ENCODE assay signal across 8 cellular contexts in genomic region chr3:121545564-121546455, GRCh38. TPM values are rescaled to one million over a fixed set of nuclear protein-coding genes. Genes with fewer than 3 reads are reported as not detected.
DNase-seq lines count a peak whose midpoint lies in the region; ATAC-seq and TF ChIP-seq lines count a peak whose summit lies in the region.

Gene POLQ, minus strand, starts transcription at chr3:121545988. Its CDS starts 111 bp downstream, at chr3:121545877.

- peaks cover 45% of the 10 kb centered on the region for H3K79me2 ChIP-seq in KMS-11 (ENCODE audit: insufficient read depth, low read depth)

- peak; percentile 76 for ATAC-seq in GM21737 (IDR thresholded peaks at IDR 0.05; ENCODE audit: unreplicated experiment)

- TF ChIP-seq CTCF in KMS-11 (conservative IDR thresholded peaks at IDR 0.05; ENCODE audit: low read depth, low read length) (no peak), Peyer's patch (IDR thresholded peaks at IDR 0.05) (peak in 1 of 6 experiments; percentile 4), esophagus squamous epithelium (IDR thresholded peaks at IDR 0.05) (peak in 1 of 6 experiments; percentile 26)

- no peaks in the 10 kb centered on the region for H4K20me1 ChIP-seq in KMS-11 (ENCODE audit: insufficient read depth)

- peaks cover 28% of the 10 kb centered on the region for H3K4me1 ChIP-seq in KMS-11 (ENCODE audit: low read depth, poor library complexity, severe bottlenecking)
- H3K4me1 ChIP-seq in Peyer's patch = peaks cover 0 to 9% (median 6%) of the 10 kb centered on the region in 4 donors
- peaks cover 0 to 36% (median 13%) of the 10 kb centered on the region in 3 donors for H3K4me1 ChIP-seq in esophagus squamous epithelium

- H3K4me3 ChIP-seq in KMS-11 (IDR thresholded peaks at IDR 0.05; ENCODE audit: insufficient read depth, low read depth, low read length) (peak within 1 kb of the TSS; percentile 72), Peyer's patch (peak within 1 kb of the TSS; percentile 51 to 84 (median 63)), esophagus squamous epithelium (peak within 1 kb of the TSS; percentile 44 to 79 (median 72))

- no peaks in the 10 kb centered on the region for H3K9me3 ChIP-seq in Peyer's patch
- H3K9me3 ChIP-seq in esophagus squamous epithelium = no peaks in the 10 kb centered on the region

- TF ChIP-seq POLR2A in Peyer's patch (IDR thresholded peaks at IDR 0.05) (peak in 1 of 2 donors; percentile 11), esophagus squamous epithelium (IDR thresholded peaks at IDR 0.05) (peak in 1 of 4 donors; percentile 6)

- WGBS in esophagus squamous epithelium, 2 donors = 2 to 5% methylated on average over 4 to 7 of the region's 42 CpGs

- H3K4me2 ChIP-seq in KMS-11 = peak within 1 kb of the TSS; percentile 87

- DNase-seq in DMS53 treated with DMSO at 0.1 percent for 48 hours (lab: John Stamatoyannopoulos, UW; ENCODE audit: unreplicated experiment) (peak; percentile 68), Peyer's patch (peak; percentile 88 to 96 (median 91)), esophagus squamous epithelium (lab: John Stamatoyannopoulos, UW) (peak; percentile 62), myocyte (ENCODE audit: low read depth) (peak; percentile 97)
- DNase-seq in activated T-cell treated with anti-CD3 and anti-CD28 coated beads, Interleukin-2, amount 50 U/mL, for 48 hours = peak; percentile 88 to 90
- DNase-seq in stimulated activated CD8-positive, alpha-beta memory T cell treated with anti-CD3 and anti-CD28 coated beads, Interleukin-7, amount 100 ng/mL, for 48 hours (ENCODE audit: extremely low read depth in 1 of 2, low read depth in 1 of 2) = peak; percentile 70 to 86

- H3K36me3 ChIP-seq in KMS-11 (ENCODE audit: insufficient read depth) = no peaks in the 10 kb centered on the region
- no peaks in the 10 kb centered on the region for H3K36me3 ChIP-seq in Peyer's patch
- no peaks in the 10 kb centered on the region for H3K36me3 ChIP-seq in esophagus squamous epithelium

- H3K27ac ChIP-seq in KMS-11 = peak within 1 kb of the TSS; percentile 82
- H3K27ac ChIP-seq in Peyer's patch = peak within 1 kb of the TSS; percentile 68 to 80 (median 75)
- peak within 1 kb of the TSS; percentile 80 to 91 (median 90) for H3K27ac ChIP-seq in esophagus squamous epithelium

- intact Hi-C loops in esophagus squamous epithelium (cut with DNase I) = no loop called here

- H3K27me3 ChIP-seq in KMS-11 (ENCODE audit: insufficient read depth, low read depth) (no peaks in the 10 kb centered on the region), Peyer's patch (no peaks in the 10 kb centered on the region), esophagus squamous epithelium (no peaks in the 10 kb centered on the region)

- H3K9ac ChIP-seq in KMS-11 = peak within 1 kb of the TSS; percentile 86

- H2AFZ ChIP-seq in KMS-11 (ENCODE audit: low read depth) = peak within 1 kb of the TSS; percentile 89

RNA-seq across cellular contexts. Expression of gene POLQ, which starts in this region (rescaled TPM):
- 10 to 100 TPM in 1 of 4 donors, 1 to 10 TPM in 3; 2.2 to 11.6 (median 3.9) TPM for total RNA-seq in Peyer's patch
- 1 to 10 TPM; 2.1 to 8.4 (median 5.3) TPM for total RNA-seq in esophagus squamous epithelium
- total RNA-seq in myocyte = 0.16 and 1.2 TPM in 2 replicates
- polyA plus RNA-seq in myocyte (2012) = 0.04 TPM

Comparison
In these comparisons a context has a peak if more than half of its experiments do, and no peak if none do; other contexts are left out.
1. Peak in every context shown above with its lines: DNase-seq, ATAC-seq, H3K4me3 ChIP-seq and H3K27ac ChIP-seq.